In genomic region chr2:208945719-208946280, GRCh38 we compare ENCODE assay signal across 1 cellular context.
TF ChIP-seq lines count a peak whose summit lies in the region.

No MANE protein-coding gene starts in this region.

TF ChIP-seq in K562, 482 proteins besides CTCF, POLR2A, EP300 and RAD21 (continued from another document):
- TF ChIP-seq, protein P1, sequence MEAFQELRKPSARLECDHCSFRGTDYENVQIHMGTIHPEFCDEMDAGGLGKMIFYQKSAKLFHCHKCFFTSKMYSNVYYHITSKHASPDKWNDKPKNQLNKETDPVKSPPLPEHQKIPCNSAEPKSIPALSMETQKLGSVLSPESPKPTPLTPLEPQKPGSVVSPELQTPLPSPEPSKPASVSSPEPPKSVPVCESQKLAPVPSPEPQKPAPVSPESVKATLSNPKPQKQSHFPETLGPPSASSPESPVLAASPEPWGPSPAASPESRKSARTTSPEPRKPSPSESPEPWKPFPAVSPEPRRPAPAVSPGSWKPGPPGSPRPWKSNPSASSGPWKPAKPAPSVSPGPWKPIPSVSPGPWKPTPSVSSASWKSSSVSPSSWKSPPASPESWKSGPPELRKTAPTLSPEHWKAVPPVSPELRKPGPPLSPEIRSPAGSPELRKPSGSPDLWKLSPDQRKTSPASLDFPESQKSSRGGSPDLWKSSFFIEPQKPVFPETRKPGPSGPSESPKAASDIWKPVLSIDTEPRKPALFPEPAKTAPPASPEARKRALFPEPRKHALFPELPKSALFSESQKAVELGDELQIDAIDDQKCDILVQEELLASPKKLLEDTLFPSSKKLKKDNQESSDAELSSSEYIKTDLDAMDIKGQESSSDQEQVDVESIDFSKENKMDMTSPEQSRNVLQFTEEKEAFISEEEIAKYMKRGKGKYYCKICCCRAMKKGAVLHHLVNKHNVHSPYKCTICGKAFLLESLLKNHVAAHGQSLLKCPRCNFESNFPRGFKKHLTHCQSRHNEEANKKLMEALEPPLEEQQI (IDR thresholded peaks at IDR 0.05): no peak
- TF ChIP-seq, protein P2, sequence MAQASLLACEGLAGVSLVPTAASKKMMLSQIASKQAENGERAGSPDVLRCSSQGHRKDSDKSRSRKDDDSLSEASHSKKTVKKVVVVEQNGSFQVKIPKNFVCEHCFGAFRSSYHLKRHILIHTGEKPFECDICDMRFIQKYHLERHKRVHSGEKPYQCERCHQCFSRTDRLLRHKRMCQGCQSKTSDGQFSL (CRISPR knock-in tag; IDR thresholded peaks at IDR 0.05): no peak
- TF ChIP-seq, protein P2 (tag; IDR thresholded peaks at IDR 0.05): no peak
- TF ChIP-seq IRF2 (CRISPR knock-in tag; IDR thresholded peaks at IDR 0.05): no peak
- TF ChIP-seq ZNF316 (IDR thresholded peaks at IDR 0.05): peak; percentile 64
- TF ChIP-seq, protein P3, sequence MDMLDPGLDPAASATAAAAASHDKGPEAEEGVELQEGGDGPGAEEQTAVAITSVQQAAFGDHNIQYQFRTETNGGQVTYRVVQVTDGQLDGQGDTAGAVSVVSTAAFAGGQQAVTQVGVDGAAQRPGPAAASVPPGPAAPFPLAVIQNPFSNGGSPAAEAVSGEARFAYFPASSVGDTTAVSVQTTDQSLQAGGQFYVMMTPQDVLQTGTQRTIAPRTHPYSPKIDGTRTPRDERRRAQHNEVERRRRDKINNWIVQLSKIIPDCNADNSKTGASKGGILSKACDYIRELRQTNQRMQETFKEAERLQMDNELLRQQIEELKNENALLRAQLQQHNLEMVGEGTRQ (CRISPR knock-in tag; IDR thresholded peaks at IDR 0.05): peak; percentile 51
- peak; percentile 44 for TF ChIP-seq RBM25 (IDR thresholded peaks at IDR 0.05; ENCODE audit: low read depth, low read length, severe bottlenecking)
